Comparison of ENCODE assay signal across 16 cellular contexts in the genomic region with DNA sequence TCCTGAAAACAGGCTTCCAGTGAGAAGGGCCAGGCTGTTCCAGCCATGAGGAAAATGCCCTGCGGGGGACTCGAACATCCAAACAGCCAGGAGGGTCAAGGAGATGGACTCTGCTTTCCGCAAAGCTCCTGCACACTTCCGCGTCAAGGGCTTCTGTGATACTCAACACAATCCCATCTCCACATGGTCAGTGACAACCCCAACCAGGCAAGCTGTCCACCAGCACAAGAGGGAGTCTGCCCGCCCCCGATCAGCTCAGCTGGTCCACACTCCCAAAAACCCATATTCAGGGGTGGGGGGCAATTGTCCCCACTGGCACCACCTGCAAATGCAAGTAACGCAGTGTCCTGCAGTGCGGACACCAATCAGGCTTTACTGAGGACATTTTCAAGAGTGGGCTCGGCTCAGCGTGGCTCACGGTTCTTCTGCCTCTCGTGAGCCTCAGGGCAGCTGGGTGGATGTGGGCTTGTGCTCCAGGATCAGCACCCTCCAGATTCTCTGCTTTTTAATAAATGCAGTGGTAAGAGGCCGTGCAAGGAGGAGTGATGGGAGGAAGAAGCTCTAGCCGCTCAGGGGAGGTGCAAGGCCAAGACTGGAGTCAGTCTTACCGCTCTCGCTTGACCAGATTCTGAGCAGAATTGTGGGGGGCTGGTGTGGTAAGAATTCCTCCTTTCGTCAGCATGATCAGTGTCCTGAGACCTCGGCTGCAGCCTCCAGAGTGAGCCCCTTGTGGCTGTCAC. TPM values are rescaled to one million over a fixed set of nuclear protein-coding genes. Genes with fewer than 3 reads are reported as not detected.
DNase-seq lines count a peak whose midpoint lies in the region; ATAC-seq and TF ChIP-seq lines count a peak whose summit lies in the region.
"Had no signal": no experiment of that assay in that cellular context is flagged by ENCODE, and none has a peak within 500 bp of the region (broad histone marks: within the 10 kb centered on the region; RNA-seq: fewer than 3 reads in every experiment).

No MANE protein-coding gene starts in this region.

- peaks cover 21% of the 10 kb centered on the region for H3K4me1 ChIP-seq in osteoblast (ENCODE audit: insufficient read depth, low read length)
- H3K4me1 ChIP-seq in thyroid gland, result no peaks in the 10 kb centered on the region
- no peaks in the 10 kb centered on the region for H3K4me1 ChIP-seq in naive thymus-derived CD4-positive, alpha-beta T cell (ENCODE audit: control insufficient read depth in 2 of 2, insufficient read depth in 2 of 2, low read length in 2 of 2)
- H3K4me1 ChIP-seq: A549, Caco-2, HAP-1 had no signal

- H3K27ac ChIP-seq in brain microvascular endothelial cell (peak overlapping the region; percentile 70), osteoblast (ENCODE audit: low read depth, low read length) (no peak overlapping the region), thyroid gland (no peak overlapping the region)
- H3K27ac ChIP-seq in naive thymus-derived CD4-positive, alpha-beta T cell (ENCODE audit: low read depth, low read length), result no peak overlapping the region
- H3K27ac ChIP-seq: A549, C4-2B had no signal

- intact Hi-C loops in thyroid gland (cut with DNase I), result loop anchor here (10.0 kb wide), 1 partner anchor 140 kb away; the partner anchor contains the start of gene ANKRD62
- intact Hi-C loops in naive thymus-derived CD4-positive, alpha-beta T cell (cut with micrococcal nuclease), result loop anchor here (5.0 to 10.0 kb wide), 3 partner anchors 130 to 1382 kb away; no protein-coding TSS in a partner anchor

- no peaks in the 10 kb centered on the region for H3K9me3 ChIP-seq in osteoblast (ENCODE audit: low read depth, low read length)
- H3K9me3 ChIP-seq in thyroid gland, result no peaks in the 10 kb centered on the region
- peaks cover 0 to 6% (median 0%) of the 10 kb centered on the region in 3 experiments for H3K9me3 ChIP-seq in naive thymus-derived CD4-positive, alpha-beta T cell (ENCODE audit: control insufficient read depth in 2 of 3, low read length in 3 of 3)
- H3K9me3 ChIP-seq: A549, Caco-2, HAP-1 had no signal

- H3K27me3 Mint-ChIP-seq in stimulated activated memory B cell treated with anti-CD40 and anti-IgM and Interleukin-4, amounts not matched to agents 10 μg/mL and 1 μg/mL and 100 μg/mL, for 72 hours, result peaks cover 57% of the 10 kb centered on the region
- peaks cover 13 to 39% (median 31%) of the 10 kb centered on the region in 5 donors for H3K27me3 Mint-ChIP-seq in naive thymus-derived CD4-positive, alpha-beta T cell

- no peak overlapping the region for H3K27ac Mint-ChIP-seq in stimulated activated memory B cell treated with anti-CD40 and anti-IgM and Interleukin-4, amounts not matched to agents 10 μg/mL and 1 μg/mL and 100 μg/mL, for 72 hours
- H3K27ac Mint-ChIP-seq in naive thymus-derived CD4-positive, alpha-beta T cell, result no peak overlapping the region
- H3K27ac Mint-ChIP-seq: CD4-positive, alpha-beta T cell had no signal

- H3K36me3 ChIP-seq in H7 (replicated peaks; ENCODE audit: control insufficient read depth, insufficient read depth, low read length) (no peaks in the 10 kb centered on the region), brain microvascular endothelial cell (replicated peaks) (no peaks in the 10 kb centered on the region), osteoblast (ENCODE audit: insufficient read depth, low read length) (no peaks in the 10 kb centered on the region), thyroid gland (no peaks in the 10 kb centered on the region)
- H3K36me3 ChIP-seq in naive thymus-derived CD4-positive, alpha-beta T cell (ENCODE audit: control insufficient read depth in 2 of 3, insufficient read depth in 3 of 3, low read length in 3 of 3), result no peaks in the 10 kb centered on the region
- H3K36me3 ChIP-seq: HAP-1 had no signal

- no peak for ATAC-seq in stimulated activated memory B cell treated with anti-CD40 and anti-IgM and Interleukin-4, amounts not matched to agents 10 μg/mL and 1 μg/mL and 100 μg/mL, for 72 hours
- no peak for ATAC-seq in naive thymus-derived CD4-positive, alpha-beta T cell
- ATAC-seq: A549 had no signal

- WGBS in thyroid gland, 2 donors, result 91 to 95% methylated on average over 14 to 18 of the region's 19 CpGs

- H4K20me1 ChIP-seq in osteoblast (ENCODE audit: insufficient read depth, low read length), result no peaks in the 10 kb centered on the region

- H2AFZ ChIP-seq in osteoblast (ENCODE audit: low read length), result no peak overlapping the region

- no peaks in the 10 kb centered on the region for H3K36me3 Mint-ChIP-seq in stimulated activated memory B cell treated with anti-CD40 and anti-IgM and Interleukin-4, amounts not matched to agents 10 μg/mL and 1 μg/mL and 100 μg/mL, for 72 hours
- peaks cover 0 to 5% (median 0%) of the 10 kb centered on the region in 5 donors for H3K36me3 Mint-ChIP-seq in naive thymus-derived CD4-positive, alpha-beta T cell

- no peaks in the 10 kb centered on the region for H3K79me2 ChIP-seq in osteoblast (ENCODE audit: insufficient read depth, low read length)

- TF ChIP-seq POLR2A in thyroid gland (IDR thresholded peaks at IDR 0.05), result no peak

- H3K4me3 ChIP-seq in H7 (ENCODE audit: insufficient read depth, low read depth, low read length) (no peak overlapping the region), brain microvascular endothelial cell (ENCODE audit: low read depth, low read length) (no peak overlapping the region), osteoblast (ENCODE audit: insufficient read depth, low read length) (no peak overlapping the region), thyroid gland (replicated peaks in 1 of 3) (no peak overlapping the region)
- H3K4me3 ChIP-seq in naive thymus-derived CD4-positive, alpha-beta T cell (ENCODE audit: low read length), result no peak overlapping the region
- H3K4me3 ChIP-seq: A549, HAP-1 had no signal

- in situ Hi-C loops in GM13976 (cut with MboI; ENCODE audit: low sequenced_read_pairs, unreplicated experiment) (loop anchor here (10.0 to 25.0 kb wide), 2 partner anchors 140 to 1622 kb away; partner anchors contain the start of gene ANKRD62), brain microvascular endothelial cell (cut with HindIII; ENCODE audit: low pct_ligation_motif_present, low sequenced_read_pairs) (no loop called here)

- no peak overlapping the region for H3K4me3 Mint-ChIP-seq in stimulated activated memory B cell treated with anti-CD40 and anti-IgM and Interleukin-4, amounts not matched to agents 10 μg/mL and 1 μg/mL and 100 μg/mL, for 72 hours
- H3K4me3 Mint-ChIP-seq in naive thymus-derived CD4-positive, alpha-beta T cell, result no peak overlapping the region
- H3K4me3 Mint-ChIP-seq: CD4-positive, alpha-beta T cell had no signal

- TF ChIP-seq CTCF in GM13976 (IDR thresholded peaks at IDR 0.05; ENCODE audit: borderline replicate concordance, control extremely low read depth, extremely low read depth, insufficient read depth, missing control alignments) (no peak), brain microvascular endothelial cell (IDR thresholded peaks at IDR 0.05; ENCODE audit: low read depth, low read length, missing control alignments) (no peak), osteoblast (IDR thresholded peaks at IDR 0.05; ENCODE audit: extremely low read depth, low read depth, low read length) (no peak), thyroid gland (IDR thresholded peaks at IDR 0.05) (no peak)

- H3K4me2 ChIP-seq in osteoblast (ENCODE audit: insufficient read depth, low read length), result no peak overlapping the region
- H3K4me2 ChIP-seq: A549 had no signal

- CTCF ChIA-PET in naive thymus-derived CD4-positive, alpha-beta T cell (lab: Charles Lee), result no interaction called here

- H3K27me3 ChIP-seq in H7 (ENCODE audit: control insufficient read depth, insufficient read depth, low read length) (no peaks in the 10 kb centered on the region), brain microvascular endothelial cell (replicated peaks) (no peaks in the 10 kb centered on the region), osteoblast (ENCODE audit: insufficient read depth, low read length) (no peaks in the 10 kb centered on the region), thyroid gland (no peaks in the 10 kb centered on the region)
- no peaks in the 10 kb centered on the region for H3K27me3 ChIP-seq in naive thymus-derived CD4-positive, alpha-beta T cell (ENCODE audit: control insufficient read depth in 2 of 2, insufficient read depth in 2 of 2, low read length in 2 of 2)

- DNase-seq in GM13976 (ENCODE audit: low spot score), result peak; percentile 4
- peak; percentile 10 for DNase-seq in H7
- DNase-seq in brain microvascular endothelial cell, result no peak
- DNase-seq in osteoblast (ENCODE audit: insufficient read length, low spot score, missing footprints), result peak; percentile 26
- DNase-seq in thyroid gland, result no peak
- no peak for DNase-seq in stimulated activated CD8-positive, alpha-beta memory T cell treated with anti-CD3 and anti-CD28 coated beads, Interleukin-4, amount 100 ng/mL, for 48 hours
- DNase-seq in naive thymus-derived CD4-positive, alpha-beta T cell, result no peak
- DNase-seq: AML-193; Caco-2; CD4-positive, alpha-beta T cell had no signal

- no peaks in the 10 kb centered on the region for H3K4me1 Mint-ChIP-seq in stimulated activated memory B cell treated with anti-CD40 and anti-IgM and Interleukin-4, amounts not matched to agents 10 μg/mL and 1 μg/mL and 100 μg/mL, for 72 hours
- H3K4me1 Mint-ChIP-seq in naive thymus-derived CD4-positive, alpha-beta T cell, result peaks cover 0 to 5% (median 0%) of the 10 kb centered on the region in 7 donors

- H3K9me3 Mint-ChIP-seq in stimulated activated memory B cell treated with anti-CD40 and anti-IgM and Interleukin-4, amounts not matched to agents 10 μg/mL and 1 μg/mL and 100 μg/mL, for 72 hours, result no peaks in the 10 kb centered on the region
- H3K9me3 Mint-ChIP-seq in naive thymus-derived CD4-positive, alpha-beta T cell, result peaks cover 0 to 8% (median 0%) of the 10 kb centered on the region in 11 donors
- H3K9me3 Mint-ChIP-seq: CD4-positive, alpha-beta T cell had no signal

- POLR2A ChIA-PET in naive thymus-derived CD4-positive, alpha-beta T cell (lab: Charles Lee), result no interaction called here

RNA-seq across cellular contexts. Expression of gene CIDEA, which starts 19.5 kb away (rescaled TPM):
- total RNA-seq in H7 (2014; rRNA removed; shearing (Covaris generic)), result 0.15 TPM in 1 of 2 replicates, not detected in the other
- total RNA-seq in osteoblast, result not detected in 2 replicates
- under 1 TPM in 1 of 4 donors, not detected in 3; 0.67 TPM for total RNA-seq in thyroid gland
- not detected for total RNA-seq in naive thymus-derived CD4-positive, alpha-beta T cell
- not detected for polyA plus RNA-seq in naive thymus-derived CD4-positive, alpha-beta T cell
- total RNA-seq: Caco-2; CD4-positive, alpha-beta T cell; H1 had no signal
- polyA plus RNA-seq: A549, BJ, H1 had no signal

Comparison
In these comparisons a context has a peak if more than half of its experiments do, and no peak if none do; other contexts are left out.
1. DNase-seq: peak in GM13976 (single experiment), H7 (single experiment) and osteoblast (single experiment); none in brain microvascular endothelial cell (single experiment), thyroid gland (0 of 2), stimulated activated CD8-positive, alpha-beta memory T cell treated with anti-CD3 and anti-CD28 coated beads, Interleukin-4, amount 100 ng/mL, for 48 hours (single experiment) and naive thymus-derived CD4-positive, alpha-beta T cell (0 of 9).